Comparison of ENCODE assay signal across 25 cellular contexts in genomic region chr1:246595146-246595545, GRCh38.
"Had no signal": no experiment of that assay in that cellular context is flagged by ENCODE, and none has a peak within 500 bp of the region (broad histone marks: within the 10 kb centered on the region; RNA-seq: fewer than 3 reads in every experiment).

No MANE protein-coding gene starts in this region.

- H3K27ac ChIP-seq: breast epithelium, ovary, prostate gland, right atrium auricular region had no signal

- H3K36me3 Mint-ChIP-seq: natural killer cell treated with Interleukin-12 subunit alpha and Interleukin-12 subunit beta and Interleukin-15 and Interleukin-18, amount 100 ng/mL, for 72 hours had no signal

- H3K9me3 ChIP-seq: breast epithelium, ovary, prostate gland, right atrium auricular region had no signal

- DNase-seq: activated B cell treated with CpG ODN at 0.5 μM for 24 hours; activated CD4-positive, alpha-beta T cell treated with anti-CD3 and anti-CD28 coated beads for 36 hours; activated CD4-positive, alpha-beta T cell treated with anti-CD3 and anti-CD28 coated beads, Interleukin-2, amount 50 U/mL, for 4 hours; activated CD8-positive, alpha-beta memory T cell treated with anti-CD3 and anti-CD28 coated beads for 24 hours; activated CD8-positive, alpha-beta memory T cell treated with anti-CD3 and anti-CD28 coated beads, Interleukin-2, amount 50 U/mL, for 4 hours; activated effector memory CD4-positive, alpha-beta T cell treated with Interleukin-2 at 50 U/mL for 16 hours; activated naive CD4-positive, alpha-beta T cell treated with anti-CD3 and anti-CD28 coated beads for 36 hours; activated naive CD8-positive, alpha-beta T cell treated with anti-CD3 and anti-CD28 coated beads, Interleukin-2, amount 10 ng/mL, durations not matched to agents 7 days and 5 days; activated T-cell treated with anti-CD3 and anti-CD28 coated beads, Interleukin-2, amount 50 U/mL, for 48 hours; amniotic stem cell; cerebellar nuclear complex; erythroblast; heart left ventricle; left cardiac atrium; mesendoderm; ovary; stimulated activated CD4-positive, alpha-beta T cell treated with anti-CD3 and anti-CD28 coated beads, Interleukin-1b, Interleukin-23, amount 100 ng/mL, for 48 hours; T1000; transverse colon had no signal

- H3K27me3 Mint-ChIP-seq: activated B cell treated with CpG ODN at 0.5 μM for 24 hours; activated CD4-positive, alpha-beta T cell treated with anti-CD3 and anti-CD28 coated beads for 36 hours; activated naive CD8-positive, alpha-beta T cell treated with anti-CD3 and anti-CD28 coated beads, Interleukin-2, amount 10 ng/mL, durations not matched to agents 7 days and 5 days; natural killer cell treated with Interleukin-12 subunit alpha and Interleukin-12 subunit beta and Interleukin-15 and Interleukin-18, amount 100 ng/mL, for 72 hours had no signal

- H3K4me3 ChIP-seq: breast epithelium, heart left ventricle, ovary, prostate gland, right atrium auricular region, skin epidermis, transverse colon had no signal

- H3K4me3 Mint-ChIP-seq: activated B cell treated with CpG ODN at 0.5 μM for 24 hours; activated CD4-positive, alpha-beta T cell treated with anti-CD3 and anti-CD28 coated beads for 36 hours; activated naive CD4-positive, alpha-beta T cell treated with anti-CD3 and anti-CD28 coated beads for 36 hours; activated naive CD8-positive, alpha-beta T cell treated with anti-CD3 and anti-CD28 coated beads, Interleukin-2, amount 10 ng/mL, durations not matched to agents 7 days and 5 days; natural killer cell treated with Interleukin-12 subunit alpha and Interleukin-12 subunit beta and Interleukin-15 and Interleukin-18, amount 100 ng/mL, for 72 hours; T-helper 1 cell treated with Interleukin-12 subunit alpha and Interleukin-12 subunit beta and Interleukin-4 antibody, amounts not matched to agents 30 μg/mL and 1 μg/mL, for 36 hours had no signal

- H3K36me3 ChIP-seq: breast epithelium, ovary, prostate gland had no signal

- H3K9me3 Mint-ChIP-seq: activated naive CD4-positive, alpha-beta T cell treated with anti-CD3 and anti-CD28 coated beads for 36 hours; natural killer cell treated with Interleukin-12 subunit alpha and Interleukin-12 subunit beta and Interleukin-15 and Interleukin-18, amount 100 ng/mL, for 72 hours had no signal

- H3K27ac Mint-ChIP-seq: activated B cell treated with CpG ODN at 0.5 μM for 24 hours; activated CD4-positive, alpha-beta T cell treated with anti-CD3 and anti-CD28 coated beads for 36 hours; activated naive CD4-positive, alpha-beta T cell treated with anti-CD3 and anti-CD28 coated beads for 36 hours; activated naive CD8-positive, alpha-beta T cell treated with anti-CD3 and anti-CD28 coated beads, Interleukin-2, amount 10 ng/mL, durations not matched to agents 7 days and 5 days; natural killer cell treated with Interleukin-12 subunit alpha and Interleukin-12 subunit beta and Interleukin-15 and Interleukin-18, amount 100 ng/mL, for 72 hours; T-helper 1 cell treated with Interleukin-12 subunit alpha and Interleukin-12 subunit beta and Interleukin-4 antibody, amounts not matched to agents 30 μg/mL and 1 μg/mL, for 36 hours had no signal

- H3K4me1 ChIP-seq: breast epithelium, prostate gland had no signal

- ATAC-seq: activated CD4-positive, alpha-beta T cell treated with anti-CD3 and anti-CD28 coated beads for 36 hours; heart left ventricle; left cardiac atrium; natural killer cell treated with Interleukin-12 subunit alpha and Interleukin-12 subunit beta and Interleukin-15 and Interleukin-18, amount 100 ng/mL, for 72 hours had no signal

- H3K27me3 ChIP-seq: breast epithelium, heart left ventricle, ovary, right atrium auricular region, transverse colon had no signal
